In genomic region chr20:40336034-40336433, GRCh38 we compare ENCODE assay signal across 20 cellular contexts.
DNase-seq lines count a peak whose midpoint lies in the region; ATAC-seq and TF ChIP-seq lines count a peak whose summit lies in the region.
"Had no signal": no experiment of that assay in that cellular context is flagged by ENCODE, and none has a peak within 500 bp of the region (broad histone marks: within the 10 kb centered on the region; RNA-seq: fewer than 3 reads in every experiment).

No MANE protein-coding gene starts in this region.

- peaks cover 17% of the 10 kb centered on the region for H3K4me1 Mint-ChIP-seq in nephron
- H3K4me1 Mint-ChIP-seq: CD4-positive, CD25-positive, alpha-beta regulatory T cell had no signal

- in situ Hi-C loops in gastrocnemius medialis (cut with MboI; ENCODE audit: low sequenced_read_pairs in 4 of 4), result no loop called here

- H3K4me1 ChIP-seq in left ventricle myocardium inferior (no peaks in the 10 kb centered on the region), foreskin keratinocyte (no peaks in the 10 kb centered on the region), gastrocnemius medialis (peaks cover 0 to 7% of the 10 kb centered on the region in 2 donors)
- H3K4me1 ChIP-seq: BE2C, Peyer's patch, SJSA1 had no signal

- H3K9me3 ChIP-seq in left ventricle myocardium inferior (replicated peaks) (no peaks in the 10 kb centered on the region), gastrocnemius medialis (no peaks in the 10 kb centered on the region)
- H3K9me3 ChIP-seq: BE2C, Peyer's patch, SJSA1 had no signal

- no peak overlapping the region for H3K4me3 ChIP-seq in left ventricle myocardium inferior
- no peak overlapping the region for H3K4me3 ChIP-seq in gastrocnemius medialis
- H3K4me3 ChIP-seq: Peyer's patch, SJSA1 had no signal

- H3K36me3 ChIP-seq in left ventricle myocardium inferior (no peaks in the 10 kb centered on the region), gastrocnemius medialis (no peaks in the 10 kb centered on the region)
- H3K36me3 ChIP-seq: BE2C, Peyer's patch, SJSA1 had no signal

- H3K27me3 ChIP-seq in left ventricle myocardium inferior (ENCODE audit: low read depth) (peaks cover 26% of the 10 kb centered on the region), foreskin keratinocyte (peaks cover 14% of the 10 kb centered on the region), gastrocnemius medialis (no peaks in the 10 kb centered on the region)
- H3K27me3 ChIP-seq: BE2C, Peyer's patch, SJSA1 had no signal

- H3K27ac Mint-ChIP-seq in nephron, result peak overlapping the region in 2 of 3 experiments; percentile 9 to 24
- H3K27ac Mint-ChIP-seq: CD4-positive, CD25-positive, alpha-beta regulatory T cell; HFFc6 had no signal

- intact Hi-C loops in left ventricle myocardium superior (cut with micrococcal nuclease), result no loop called here
- intact Hi-C loops in left ventricle myocardium inferior (cut with micrococcal nuclease), result no loop called here
- intact Hi-C loops in gastrocnemius medialis (cut with DNase I; ENCODE audit: low total_unique reads), result no loop called here

- no peak for DNase-seq in left ventricle myocardium superior
- DNase-seq in left ventricle myocardium inferior, result no peak
- peak; percentile 57 for DNase-seq in SK-N-DZ (ENCODE audit: low spot score)
- DNase-seq in foreskin keratinocyte, result no peak
- no peak for DNase-seq in pons (ENCODE audit: low spot score)
- no peak for DNase-seq in gastrocnemius medialis
- DNase-seq: BE2C; CD4-positive, CD25-positive, alpha-beta regulatory T cell; EL; H7; HFFc6; Kasumi-1; MM.1S; NCI-H1105; NCI-H146; NCI-H2029; NCI-H526; Peyer's patch had no signal

- no peaks in the 10 kb centered on the region for H3K36me3 Mint-ChIP-seq in nephron (ENCODE audit: low read depth)
- H3K36me3 Mint-ChIP-seq: CD4-positive, CD25-positive, alpha-beta regulatory T cell had no signal

- H3K27me3 Mint-ChIP-seq in nephron (ENCODE audit: low read depth), result peaks cover 29% of the 10 kb centered on the region
- H3K27me3 Mint-ChIP-seq: CD4-positive, CD25-positive, alpha-beta regulatory T cell had no signal

- peak; percentile 16 for ATAC-seq in left ventricle myocardium superior
- ATAC-seq in foreskin keratinocyte, result no peak
- ATAC-seq in gastrocnemius medialis, result no peak

- H3K9me3 Mint-ChIP-seq in nephron, result peaks cover under 1% of the 10 kb centered on the region

- no peak overlapping the region for H3K27ac ChIP-seq in left ventricle myocardium inferior (replicated peaks)
- no peak overlapping the region for H3K27ac ChIP-seq in foreskin keratinocyte
- H3K27ac ChIP-seq in gastrocnemius medialis, result no peak overlapping the region
- H3K27ac ChIP-seq: Peyer's patch, SJSA1 had no signal

- no peak for TF ChIP-seq POLR2A in gastrocnemius medialis (IDR thresholded peaks at IDR 0.05)

- TF ChIP-seq CTCF in left ventricle myocardium inferior (IDR thresholded peaks at IDR 0.05; ENCODE audit: borderline replicate concordance) (no peak), nephron (IDR thresholded peaks at IDR 0.05; ENCODE audit: unreplicated experiment in 3 of 3) (no peak), foreskin keratinocyte (conservative IDR thresholded peaks at IDR 0.05) (no peak), gastrocnemius medialis (IDR thresholded peaks at IDR 0.05 in 4 of 5, conservative IDR thresholded peaks at IDR 0.05 in 1 of 5) (no peak)

- H3K4me3 Mint-ChIP-seq in nephron, result no peak overlapping the region
- H3K4me3 Mint-ChIP-seq: CD4-positive, CD25-positive, alpha-beta regulatory T cell; HFFc6 had no signal
